ENCODE assay signal across 1 cellular context in genomic region chr13:77784531-77784930, GRCh38.
TF ChIP-seq lines count a peak whose summit lies in the region.

No MANE protein-coding gene starts in this region.

TF ChIP-seq in H1, 55 proteins besides CTCF, POLR2A, EP300 and RAD21:
- TF ChIP-seq JUND (IDR thresholded peaks at IDR 0.05; ENCODE audit: low read length) (no peak), RXRA (IDR thresholded peaks at IDR 0.05; ENCODE audit: insufficient read depth, low read depth, low read length) (no peak), EGR1 (IDR thresholded peaks at IDR 0.05; ENCODE audit: borderline replicate concordance, low read depth, low read length) (no peak), POLR2AphosphoS5 (IDR thresholded peaks at IDR 0.05; ENCODE audit: low read depth, low read length) (no peak)
